ENCODE assay signal across 8 cellular contexts in genomic region chr3:49017978-49018706, GRCh38. TPM values are rescaled to one million over a fixed set of nuclear protein-coding genes. Genes with fewer than 3 reads are reported as not detected.
A peak's percentile ranks its signal among the peaks of the same experiment; 100 is the strongest.
DNase-seq lines count a peak whose midpoint lies in the region; ATAC-seq, FAIRE-seq and TF ChIP-seq lines count a peak whose summit lies in the region.

A gene with protein sequence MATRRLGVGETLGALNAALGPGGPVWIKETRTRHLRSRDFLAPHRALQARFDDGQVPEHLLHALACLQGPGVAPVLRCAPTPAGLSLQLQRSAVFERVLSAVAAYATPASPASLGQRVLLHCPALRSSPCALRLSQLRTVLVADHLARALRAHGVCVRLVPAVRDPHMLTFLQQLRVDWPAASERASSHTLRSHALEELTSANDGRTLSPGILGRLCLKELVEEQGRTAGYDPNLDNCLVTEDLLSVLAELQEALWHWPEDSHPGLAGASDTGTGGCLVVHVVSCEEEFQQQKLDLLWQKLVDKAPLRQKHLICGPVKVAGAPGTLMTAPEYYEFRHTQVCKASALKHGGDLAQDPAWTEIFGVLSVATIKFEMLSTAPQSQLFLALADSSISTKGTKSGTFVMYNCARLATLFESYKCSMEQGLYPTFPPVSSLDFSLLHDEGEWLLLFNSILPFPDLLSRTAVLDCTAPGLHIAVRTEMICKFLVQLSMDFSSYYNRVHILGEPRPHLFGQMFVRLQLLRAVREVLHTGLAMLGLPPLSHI (minus strand): TSS chr3:49018580. CDS start chr3:49018564, 16 bp downstream.

- H3K9me2 ChIP-seq in DOHH2 (replicated peaks; ENCODE audit: control insufficient read depth, low read length), result no peaks in the 10 kb centered on the region

- DNase-seq in Kasumi-1 (lab: John Stamatoyannopoulos, UW) (peak; percentile 78 to 82), SKM-1 (lab: John Stamatoyannopoulos, UW; ENCODE audit: unreplicated experiment) (peak; percentile 53), glomerular visceral epithelial cell (ENCODE audit: extremely low spot score) (peak; percentile 66), neuronal stem cell (ENCODE audit: low spot score) (peak; percentile 56), urothelium cell line (ENCODE audit: low spot score) (peak; percentile 70)

- H3K9me3 ChIP-seq in DOHH2 (ENCODE audit: control insufficient read depth, insufficient read depth, low read length), result no peaks in the 10 kb centered on the region
- no peaks in the 10 kb centered on the region for H3K9me3 ChIP-seq in neuronal stem cell (replicated peaks in 1 of 2; ENCODE audit: control insufficient read depth in 2 of 2, insufficient read depth in 1 of 2, low read depth in 1 of 2, low read length in 2 of 2)

- H3K4me1 Mint-ChIP-seq in activated naive CD8-positive, alpha-beta T cell (ENCODE audit: low read depth), result peaks cover 23% of the 10 kb centered on the region

- H2AFZ ChIP-seq in neuronal stem cell (ENCODE audit: low read length), result peak within 1 kb of the TSS; percentile 92

- peak within 1 kb of the TSS; percentile 63 for H2BK15ac ChIP-seq in neuronal stem cell (ENCODE audit: low read length)

- H3K4me1 ChIP-seq in DOHH2 (ENCODE audit: control insufficient read depth, low read length), result peaks cover 28% of the 10 kb centered on the region
- peaks cover 21% of the 10 kb centered on the region in 2 donors for H3K4me1 ChIP-seq in neuronal stem cell (ENCODE audit: control insufficient read depth in 2 of 2, insufficient read depth in 1 of 2, low read depth in 1 of 2, low read length in 2 of 2)

- H2BK120ac ChIP-seq in neuronal stem cell (ENCODE audit: low read depth, low read length), result no peak within 1 kb of the TSS

- H2BK5ac ChIP-seq in neuronal stem cell (ENCODE audit: low read length), result peak within 1 kb of the TSS; percentile 71

- WGBS in neuronal stem cell (ENCODE audit: extremely low coverage in 2 of 2, insufficient read length in 2 of 2, insufficient replicate concordance in 1 of 2), 2 donors, result no CpG with 5 or more reads among the region's 85 CpGs

- peaks cover 19% of the 10 kb centered on the region for H3F3A ChIP-seq in DOHH2 (ENCODE audit: control insufficient read depth, insufficient read depth)

- no peak within 1 kb of the TSS for H4K8ac ChIP-seq in neuronal stem cell (ENCODE audit: low read depth, low read length)

- peak within 1 kb of the TSS; percentile 85 for H3K27ac Mint-ChIP-seq in activated naive CD8-positive, alpha-beta T cell

- peaks cover 7% of the 10 kb centered on the region; the same call in 1 of the 2 replicates for H4K20me1 ChIP-seq in DOHH2 (ENCODE audit: control insufficient read depth, insufficient read depth, low read depth, low read length)

- peak within 1 kb of the TSS; percentile 85 for H3K18ac ChIP-seq in neuronal stem cell (ENCODE audit: low read length)

- H3K27ac ChIP-seq in DOHH2 (ENCODE audit: low read depth, low read length) (peak within 1 kb of the TSS; percentile 92), neuronal stem cell (replicated peaks; ENCODE audit: low read length) (peak within 1 kb of the TSS; percentile 55)

- H3K9me3 Mint-ChIP-seq in activated naive CD8-positive, alpha-beta T cell (ENCODE audit: low read depth), result no peaks in the 10 kb centered on the region

- H3K36me3 Mint-ChIP-seq in activated naive CD8-positive, alpha-beta T cell, result peaks cover 2% of the 10 kb centered on the region

- peak within 1 kb of the TSS; percentile 97 for H3K23ac ChIP-seq in neuronal stem cell (ENCODE audit: low read depth, low read length, poor library complexity)

- H3K4me2 ChIP-seq in DOHH2 (ENCODE audit: low read length) (peak within 1 kb of the TSS; percentile 94), neuronal stem cell (ENCODE audit: insufficient read depth, low read length, poor library complexity, severe bottlenecking) (peak within 1 kb of the TSS; percentile 71)

- H3K79me2 ChIP-seq in DOHH2 (ENCODE audit: control insufficient read depth, low read length), result peaks cover 43% of the 10 kb centered on the region

- H3K4ac ChIP-seq in neuronal stem cell (ENCODE audit: low read length), result no peak within 1 kb of the TSS

- H3K27me3 ChIP-seq in DOHH2 (ENCODE audit: control insufficient read depth, low read length) (no peaks in the 10 kb centered on the region), neuronal stem cell (ENCODE audit: control insufficient read depth in 3 of 3, insufficient read depth in 3 of 3, low read depth in 1 of 3, low read length in 3 of 3) (no peaks in the 10 kb centered on the region)

- TF ChIP-seq CTCF in DOHH2 (IDR thresholded peaks at IDR 0.05; ENCODE audit: low read depth, low read length, poor library complexity, severe bottlenecking), result no peak

- H3K9ac ChIP-seq in neuronal stem cell (ENCODE audit: low read depth, low read length, poor library complexity), result peak within 1 kb of the TSS; percentile 95

- H2BK12ac ChIP-seq in neuronal stem cell (ENCODE audit: low read length), result no peak within 1 kb of the TSS

- no peaks in the 10 kb centered on the region for H3K27me3 Mint-ChIP-seq in activated naive CD8-positive, alpha-beta T cell

- H3K4me3 Mint-ChIP-seq in activated naive CD8-positive, alpha-beta T cell, result peak within 1 kb of the TSS; percentile 98

- H3K79me1 ChIP-seq in neuronal stem cell (ENCODE audit: low read depth, low read length), result peaks cover 29% of the 10 kb centered on the region

- no peak within 1 kb of the TSS for H4K91ac ChIP-seq in neuronal stem cell (ENCODE audit: low read depth, low read length, poor library complexity)

- H3K14ac ChIP-seq in neuronal stem cell (ENCODE audit: low read length), result peak within 1 kb of the TSS; percentile 66

- no peak for ATAC-seq in HG02885 (IDR thresholded peaks at IDR 0.05; ENCODE audit: poor library complexity, unreplicated experiment)

- peak within 1 kb of the TSS; percentile 73 for H2AK5ac ChIP-seq in neuronal stem cell (ENCODE audit: low read depth, low read length)

- peak within 1 kb of the TSS; percentile 92 for H3K4me3 ChIP-seq in DOHH2 (ENCODE audit: low read length)
- peak within 1 kb of the TSS; percentile 91 to 98 for H3K4me3 ChIP-seq in neuronal stem cell (ENCODE audit: low read length in 2 of 2)

- H3K36me3 ChIP-seq in DOHH2 (ENCODE audit: control insufficient read depth, low read length) (peaks cover 65% of the 10 kb centered on the region), neuronal stem cell (replicated peaks in 1 of 2; ENCODE audit: control insufficient read depth in 2 of 2, insufficient read depth in 2 of 2, low read length in 2 of 2) (peaks cover 40 to 48% of the 10 kb centered on the region in 2 donors)

- FAIRE-seq in urothelium cell line (lab: Jason Lieb, UNC), result peak; percentile 62

RNA-seq across cellular contexts. Expression of the gene that starts here (rescaled TPM):
- 39.9 TPM for polyA plus RNA-seq in neuronal stem cell (2013, experiment 1 of 2)
- polyA plus RNA-seq in neuronal stem cell (2013, experiment 2 of 2), result 41.4 TPM
